Comparison of ENCODE assay signal across 1 cellular context in genomic region chr4:55426518-55426917, GRCh38.
TF ChIP-seq lines count a peak whose summit lies in the region.

No MANE protein-coding gene starts in this region.

TF ChIP-seq in HepG2, 621 proteins besides CTCF, POLR2A, EP300 and RAD21:
- TF ChIP-seq RELA (CRISPR knock-in tag; IDR thresholded peaks at IDR 0.05), result no peak
- TF ChIP-seq HMGA1 (CRISPR knock-in tag; conservative IDR thresholded peaks at IDR 0.05), result no peak
- TF ChIP-seq, protein P1, sequence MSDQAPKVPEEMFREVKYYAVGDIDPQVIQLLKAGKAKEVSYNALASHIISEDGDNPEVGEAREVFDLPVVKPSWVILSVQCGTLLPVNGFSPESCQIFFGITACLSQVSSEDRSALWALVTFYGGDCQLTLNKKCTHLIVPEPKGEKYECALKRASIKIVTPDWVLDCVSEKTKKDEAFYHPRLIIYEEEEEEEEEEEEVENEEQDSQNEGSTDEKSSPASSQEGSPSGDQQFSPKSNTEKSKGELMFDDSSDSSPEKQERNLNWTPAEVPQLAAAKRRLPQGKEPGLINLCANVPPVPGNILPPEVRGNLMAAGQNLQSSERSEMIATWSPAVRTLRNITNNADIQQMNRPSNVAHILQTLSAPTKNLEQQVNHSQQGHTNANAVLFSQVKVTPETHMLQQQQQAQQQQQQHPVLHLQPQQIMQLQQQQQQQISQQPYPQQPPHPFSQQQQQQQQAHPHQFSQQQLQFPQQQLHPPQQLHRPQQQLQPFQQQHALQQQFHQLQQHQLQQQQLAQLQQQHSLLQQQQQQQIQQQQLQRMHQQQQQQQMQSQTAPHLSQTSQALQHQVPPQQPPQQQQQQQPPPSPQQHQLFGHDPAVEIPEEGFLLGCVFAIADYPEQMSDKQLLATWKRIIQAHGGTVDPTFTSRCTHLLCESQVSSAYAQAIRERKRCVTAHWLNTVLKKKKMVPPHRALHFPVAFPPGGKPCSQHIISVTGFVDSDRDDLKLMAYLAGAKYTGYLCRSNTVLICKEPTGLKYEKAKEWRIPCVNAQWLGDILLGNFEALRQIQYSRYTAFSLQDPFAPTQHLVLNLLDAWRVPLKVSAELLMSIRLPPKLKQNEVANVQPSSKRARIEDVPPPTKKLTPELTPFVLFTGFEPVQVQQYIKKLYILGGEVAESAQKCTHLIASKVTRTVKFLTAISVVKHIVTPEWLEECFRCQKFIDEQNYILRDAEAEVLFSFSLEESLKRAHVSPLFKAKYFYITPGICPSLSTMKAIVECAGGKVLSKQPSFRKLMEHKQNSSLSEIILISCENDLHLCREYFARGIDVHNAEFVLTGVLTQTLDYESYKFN (CRISPR knock-in tag; conservative IDR thresholded peaks at IDR 0.05), result no peak
- TF ChIP-seq, protein P2, sequence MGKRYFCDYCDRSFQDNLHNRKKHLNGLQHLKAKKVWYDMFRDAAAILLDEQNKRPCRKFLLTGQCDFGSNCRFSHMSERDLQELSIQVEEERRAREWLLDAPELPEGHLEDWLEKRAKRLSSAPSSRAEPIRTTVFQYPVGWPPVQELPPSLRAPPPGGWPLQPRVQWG (CRISPR knock-in tag; IDR thresholded peaks at IDR 0.05; ENCODE audit: borderline replicate concordance, low read depth), result no peak
- no peak for TF ChIP-seq ZNF674 (CRISPR knock-in tag; IDR thresholded peaks at IDR 0.05; ENCODE audit: low read depth)
TF ChIP-seq in HepG2: peak in this region for 0.
